In genomic region chr1:5975133-5975880, GRCh38 we compare ENCODE assay signal across 8 cellular contexts. TPM values are rescaled to one million over a fixed set of nuclear protein-coding genes. Genes with fewer than 3 reads are reported as not detected.
A peak's percentile ranks its signal among the peaks of the same experiment; 100 is the strongest.
DNase-seq lines count a peak whose midpoint lies in the region; ATAC-seq and TF ChIP-seq lines count a peak whose summit lies in the region.

No MANE protein-coding gene starts in this region.

- peaks cover 46% of the 10 kb centered on the region for H3K36me3 ChIP-seq in WERI-Rb-1
- H3K36me3 ChIP-seq in suprapubic skin = peaks cover 8% of the 10 kb centered on the region

- TF ChIP-seq CTCF in NB4 (IDR thresholded peaks at IDR 0.05; ENCODE audit: low read depth, low read length) (peak; percentile 84), WERI-Rb-1 (IDR thresholded peaks at IDR 0.05; ENCODE audit: low read depth, low read length) (peak; percentile 86), dorsolateral prefrontal cortex (IDR thresholded peaks at IDR 0.05 in 54 of 56, conservative IDR thresholded peaks at IDR 0.05 in 2 of 56; ENCODE audit: low read depth in 1 of 56, partially characterized antibody in 56 of 56) (peak; percentile 42 to 91 (median 78)), suprapubic skin (IDR thresholded peaks at IDR 0.05) (peak; percentile 38 to 71)

- H3K27me3 ChIP-seq in WERI-Rb-1 (ENCODE audit: insufficient read depth, low read depth, severe bottlenecking) (no peaks in the 10 kb centered on the region), dorsolateral prefrontal cortex (no peaks in the 10 kb centered on the region), suprapubic skin (no peaks in the 10 kb centered on the region)

- H3K27ac ChIP-seq in WERI-Rb-1 (no peak overlapping the region), dorsolateral prefrontal cortex (peak overlapping the region in 31 of 59 donors; percentile 1 to 70 (median 48)), suprapubic skin (no peak overlapping the region)

- H3K4me1 ChIP-seq in suprapubic skin = peaks cover 7% of the 10 kb centered on the region

- ATAC-seq in HG02642 (IDR thresholded peaks at IDR 0.05; ENCODE audit: poor library complexity, unreplicated experiment) = no peak

- peak overlapping the region; percentile 59 for H3K4me3 ChIP-seq in NB4 (ENCODE audit: low read depth, low read length)
- H3K4me3 ChIP-seq in WERI-Rb-1 (ENCODE audit: low read depth, low read length) = no peak overlapping the region
- no peak overlapping the region for H3K4me3 ChIP-seq in dorsolateral prefrontal cortex
- no peak overlapping the region for H3K4me3 ChIP-seq in suprapubic skin

- TF ChIP-seq POLR2A in NB4 (IDR thresholded peaks at IDR 0.05; ENCODE audit: extremely low read depth, insufficient read length) = peak; percentile 39
- no peak for TF ChIP-seq POLR2A in suprapubic skin (IDR thresholded peaks at IDR 0.05)

- WGBS in suprapubic skin = 74% methylated on average over 14 of the region's 17 CpGs

- no peaks in the 10 kb centered on the region for H3K9me3 ChIP-seq in WERI-Rb-1 (ENCODE audit: severe bottlenecking)
- no peaks in the 10 kb centered on the region for H3K9me3 ChIP-seq in suprapubic skin

- TF ChIP-seq EP300 in suprapubic skin (IDR thresholded peaks at IDR 0.05) = no peak

- peak; percentile 10 for DNase-seq in NCI-H345 (lab: John Stamatoyannopoulos, UW)
- no peak for DNase-seq in NCI-H345 treated with DMSO at 0.1 percent for 48 hours (lab: John Stamatoyannopoulos, UW; ENCODE audit: unreplicated experiment)
- peak; percentile 92 for DNase-seq in NB4 (ENCODE audit: low read depth)
- peak; percentile 50 for DNase-seq in WERI-Rb-1
- DNase-seq in dorsolateral prefrontal cortex = peak in 8 of 10 donors; percentile 52 to 85 (median 78)
- DNase-seq in lung microvascular endothelial cell (ENCODE audit: low read depth in 2 of 2) = peak; percentile 73 to 84
- peak in 1 of 2 donors; percentile 48 for DNase-seq in suprapubic skin (ENCODE audit: low spot score in 2 of 2)

- intact Hi-C loops in dorsolateral prefrontal cortex (cut with DNase I) = loop anchor here (2.0 to 10.0 kb wide), 5 partner anchors 231 to 1321 kb away; partner anchors contain the start of gene AJAP1 (in 1 of the 2)

RNA-seq across cellular contexts. Expression of gene NPHP4, which starts 16.9 kb away (rescaled TPM):
- total RNA-seq in dorsolateral prefrontal cortex = 10 to 100 TPM; 19.7 to 55.4 (median 34.0) TPM
- total RNA-seq in lung microvascular endothelial cell = 1.4 and 1.5 TPM in 2 replicates
- 10 to 100 TPM; 26.3 to 33.7 (median 29.1) TPM for total RNA-seq in suprapubic skin

Comparison
In these comparisons a context has a peak if more than half of its experiments do, and no peak if none do; other contexts are left out.
1. H3K27ac ChIP-seq: peak in dorsolateral prefrontal cortex (31 of 59); none in WERI-Rb-1 (single experiment) and suprapubic skin (single experiment).
2. Peak in every context shown above with its lines, with median percentiles within 50 percentile points of each other: CTCF ChIP-seq.